30 cellular contexts compared by ENCODE assay signal in genomic region chr18:44793685-44794084, GRCh38.
DNase-seq lines count a peak whose midpoint lies in the region; ATAC-seq and TF ChIP-seq lines count a peak whose summit lies in the region.
"Had no signal": no experiment of that assay in that cellular context is flagged by ENCODE, and none has a peak within 500 bp of the region (broad histone marks: within the 10 kb centered on the region; RNA-seq: fewer than 3 reads in every experiment).

No MANE protein-coding gene starts in this region.

- H3K36me3 ChIP-seq in right atrium auricular region (no peaks in the 10 kb centered on the region), gastroesophageal sphincter (no peaks in the 10 kb centered on the region), sigmoid colon (no peaks in the 10 kb centered on the region), tibial artery (no peaks in the 10 kb centered on the region)
- H3K36me3 ChIP-seq: MG63, upper lobe of right lung had no signal

- ATAC-seq in Right ventricle myocardium superior (ENCODE audit: poor library complexity) (peak; percentile 30), gastroesophageal sphincter (no peak)
- ATAC-seq: HCT116, left lobe of liver, natural killer cell, SK-N-SH treated with all-trans-retinoic acid at 6 μM for 48 hours, upper lobe of right lung had no signal

- 67 to 71% methylated on average over 1 of the region's 1 CpG for WGBS in gastroesophageal sphincter (ENCODE audit: low coverage in 1 of 2), 2 donors
- whole genome bisulfite sequencing in sigmoid colon, 2 donors: 94 to 95% methylated on average over 1 of the region's 1 CpG

- H3K9me3 ChIP-seq in right atrium auricular region: no peaks in the 10 kb centered on the region
- H3K9me3 ChIP-seq in gastroesophageal sphincter: no peaks in the 10 kb centered on the region
- H3K9me3 ChIP-seq in sigmoid colon: no peaks in the 10 kb centered on the region
- no peaks in the 10 kb centered on the region for H3K9me3 ChIP-seq in tibial artery
- H3K9me3 ChIP-seq: MG63, upper lobe of right lung had no signal

- H3K27ac ChIP-seq in right atrium auricular region (peak overlapping the region in 1 of 2 donors; percentile 74), gastroesophageal sphincter (peak overlapping the region; percentile 79 to 93 (median 88)), sigmoid colon (peak overlapping the region; percentile 80 to 89 (median 84)), tibial artery (peak overlapping the region; percentile 82)
- H3K27ac ChIP-seq: KMS-11, upper lobe of right lung had no signal

- DNase-seq in Right ventricle myocardium superior (no peak), right atrium auricular region (ENCODE audit: low spot score) (no peak), sigmoid colon (no peak), tibial artery (no peak), amniotic stem cell (lab: John Stamatoyannopoulos, UW) (no peak), cortex of kidney (lab: John Stamatoyannopoulos, UW) (no peak)
- no peak for DNase-seq in activated CD4-positive, alpha-beta T cell treated with anti-CD3 and anti-CD28 coated beads, Interleukin-2, amount 50 U/mL, for 1 hour
- DNase-seq: 8988T; activated CD4-positive, alpha-beta T cell treated with anti-CD3 and anti-CD28 coated beads, Interleukin-2, amount 50 U/mL, for 4 hours; activated CD4-positive, CD25-positive, alpha-beta regulatory T cell; activated gamma-delta T cell treated with Interleukin-2 at 50 U/mL for 16 hours; activated T-cell treated with anti-CD3 and anti-CD28 coated beads, Interleukin-2, amount 50 U/mL, for 48 hours; Calu3; cerebellar nuclear complex; DMS79 treated with DMSO at 0.1 percent for 48 hours; GF-D8; MG63; natural killer cell; NCI-H1105; NCI-H187 treated with DMSO at 0.1 percent for 48 hours; NCI-H2171; NCI-H510A treated with DMSO at 0.1 percent for 48 hours; NK-92 treated with Interleukin-12 subunit alpha and Interleukin-12 subunit beta, amount 100 ng/mL, for 24 hours; stimulated activated CD4-positive, alpha-beta T cell treated with anti-CD3 and anti-CD28 coated beads, Interleukin-1b, Interleukin-23, amount 100 ng/mL, for 48 hours; upper lobe of right lung had no signal

- intact Hi-C loops in Right ventricle myocardium superior (cut with DNase I): no loop called here
- intact Hi-C loops in sigmoid colon (cut with DNase I): loop anchor here (5.0 kb wide), 1 partner anchor 61 kb away; no protein-coding TSS in a partner anchor
- intact Hi-C loops in tibial artery (cut with DNase I; ENCODE audit: low total_unique reads): no loop called here

- peaks cover 0 to 53% of the 10 kb centered on the region in 2 donors for H3K4me1 ChIP-seq in right atrium auricular region
- H3K4me1 ChIP-seq in gastroesophageal sphincter: peaks cover 30 to 77% (median 36%) of the 10 kb centered on the region in 3 donors
- peaks cover 0 to 75% (median 57%) of the 10 kb centered on the region in 4 donors for H3K4me1 ChIP-seq in sigmoid colon
- peaks cover 0 to 66% (median 45%) of the 10 kb centered on the region in 4 donors for H3K4me1 ChIP-seq in tibial artery

- no peak for TF ChIP-seq CTCF in right atrium auricular region (IDR thresholded peaks at IDR 0.05)
- TF ChIP-seq CTCF in gastroesophageal sphincter (IDR thresholded peaks at IDR 0.05): no peak
- TF ChIP-seq CTCF in sigmoid colon (IDR thresholded peaks at IDR 0.05): no peak
- no peak for TF ChIP-seq CTCF in tibial artery (IDR thresholded peaks at IDR 0.05)

- H3K4me3 ChIP-seq in right atrium auricular region (no peak overlapping the region), gastroesophageal sphincter (no peak overlapping the region), sigmoid colon (no peak overlapping the region), tibial artery (no peak overlapping the region)
- H3K4me3 ChIP-seq: MG63, upper lobe of right lung had no signal

- TF ChIP-seq EP300 in gastroesophageal sphincter (IDR thresholded peaks at IDR 0.05) (no peak), sigmoid colon (IDR thresholded peaks at IDR 0.05) (no peak)

- H3K27me3 ChIP-seq in right atrium auricular region (no peaks in the 10 kb centered on the region), gastroesophageal sphincter (no peaks in the 10 kb centered on the region), sigmoid colon (no peaks in the 10 kb centered on the region), tibial artery (no peaks in the 10 kb centered on the region)
- H3K27me3 ChIP-seq: MG63, upper lobe of right lung had no signal

- no peak for TF ChIP-seq POLR2A in gastroesophageal sphincter (IDR thresholded peaks at IDR 0.05)
- TF ChIP-seq POLR2A in sigmoid colon (IDR thresholded peaks at IDR 0.05): no peak
